In the genomic region with DNA sequence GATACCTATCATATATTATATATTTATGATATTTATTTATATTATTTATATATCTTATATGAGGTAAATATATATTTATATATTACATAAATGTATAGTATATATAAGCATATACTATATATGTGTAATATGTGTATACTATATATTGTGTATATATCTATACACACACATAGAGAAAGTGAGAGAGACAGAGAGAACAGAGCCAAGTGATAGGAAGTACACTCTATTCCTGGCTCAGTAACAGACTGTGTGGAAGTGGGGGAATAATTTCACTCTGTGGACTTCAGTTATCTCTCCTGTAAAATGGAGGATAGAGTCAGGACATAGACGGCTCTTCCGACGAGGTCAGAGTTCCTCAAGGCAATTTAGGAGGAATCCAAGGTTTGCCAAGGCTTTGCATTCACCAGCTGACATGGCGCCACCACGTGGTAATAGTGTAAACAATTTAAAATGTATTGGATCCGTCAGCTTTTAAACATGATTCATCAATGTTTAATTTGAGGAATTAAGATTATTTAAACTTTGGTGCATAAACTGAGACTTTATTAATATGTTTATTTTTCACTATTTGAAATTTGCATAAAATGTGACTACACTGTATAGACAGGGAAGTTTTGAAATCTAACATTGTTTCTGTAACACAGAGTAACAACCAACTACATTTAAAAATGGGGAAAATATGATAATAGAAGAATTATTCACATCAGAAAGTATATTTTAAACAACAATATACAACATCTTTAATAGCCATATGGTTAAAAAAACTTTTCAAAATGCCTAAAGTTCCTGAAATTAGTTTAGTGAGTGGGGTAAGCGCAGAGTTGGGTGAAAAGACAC, we compare ENCODE assay signal across 8 cellular contexts.
DNase-seq lines count a peak whose midpoint lies in the region; ATAC-seq and FAIRE-seq lines count a peak whose summit lies in the region.

No MANE protein-coding gene starts in this region.

- no peaks in the 10 kb centered on the region for H3K4me1 ChIP-seq in iPS DF 6.9 (ENCODE audit: control insufficient read depth, insufficient read depth, low read length)

- DNase-seq in CMK (ENCODE audit: low read depth): peak; percentile 18
- peak; percentile 20 for DNase-seq in RCC 7860 (ENCODE audit: low spot score)
- peak; percentile 3 for DNase-seq in activated naive CD8-positive, alpha-beta T cell treated with anti-CD3 and anti-CD28 coated beads, Interleukin-2, amount 50 U/mL, for 16 hours (ENCODE audit: low read depth, low spot score)
- DNase-seq in iPS DF 6.9 (ENCODE audit: low read depth, low spot score): peak; percentile 55
- DNase-seq in stimulated activated CD4-positive, alpha-beta T cell treated with anti-CD3 and anti-CD28 coated beads, Interleukin-2, amount 100 ng/mL, for 24 hours: peak; percentile 50 to 59

- no peaks in the 10 kb centered on the region for H3K36me3 ChIP-seq in iPS DF 6.9 (ENCODE audit: control insufficient read depth, insufficient read depth, low read length)

- H3K4me3 ChIP-seq in iPS DF 6.9 (ENCODE audit: low read length): no peak overlapping the region

- H3K27ac ChIP-seq in iPS DF 6.9 (ENCODE audit: low read length): no peak overlapping the region

- ATAC-seq in GM18870 (IDR thresholded peaks at IDR 0.05; ENCODE audit: unreplicated experiment) (peak; percentile 56), HG03520 (IDR thresholded peaks at IDR 0.05; ENCODE audit: unreplicated experiment) (peak; percentile 63), HG02970 (IDR thresholded peaks at IDR 0.05; ENCODE audit: low FRiP score, unreplicated experiment) (no peak)

- no peaks in the 10 kb centered on the region for H3K27me3 ChIP-seq in iPS DF 6.9 (ENCODE audit: control insufficient read depth, insufficient read depth, low read length)

- WGBS in iPS DF 6.9 (ENCODE audit: insufficient coverage, insufficient read length): no CpG with 5 or more reads among the region's 7 CpGs

- FAIRE-seq in RCC 7860 (lab: Jason Lieb, UNC): peak; percentile 80

- no peaks in the 10 kb centered on the region for H3K9me3 ChIP-seq in iPS DF 6.9 (ENCODE audit: control insufficient read depth, insufficient read depth, low read length)

Comparison
In these comparisons a context has a peak if more than half of its experiments do, and no peak if none do; other contexts are left out.
1. DNase-seq: peak in every context shown above with its lines; median percentile 55 in iPS DF 6.9; 54 in stimulated activated CD4-positive, alpha-beta T cell treated with anti-CD3 and anti-CD28 coated beads, Interleukin-2, amount 100 ng/mL, for 24 hours; 20 in RCC 7860; 18 in CMK; 3 in activated naive CD8-positive, alpha-beta T cell treated with anti-CD3 and anti-CD28 coated beads, Interleukin-2, amount 50 U/mL, for 16 hours.